ENCODE assay signal across 9 cellular contexts in genomic region chr14:89767861-89768268, GRCh38.
DNase-seq lines count a peak whose midpoint lies in the region; ATAC-seq, FAIRE-seq and TF ChIP-seq lines count a peak whose summit lies in the region.
"Had no signal": no experiment of that assay in that cellular context is flagged by ENCODE, and none has a peak within 500 bp of the region (broad histone marks: within the 10 kb centered on the region; RNA-seq: fewer than 3 reads in every experiment).

No MANE protein-coding gene starts in this region.

- peaks cover 29% of the 10 kb centered on the region for H3K4me1 ChIP-seq in KMS-11 (ENCODE audit: low read depth, poor library complexity, severe bottlenecking)
- no peaks in the 10 kb centered on the region for H3K4me1 ChIP-seq in keratinocyte (ENCODE audit: control insufficient read depth, extremely low read depth, insufficient read depth, low read length)

- peak overlapping the region; percentile 21; the same call in 1 of the 2 replicates for H3K27ac ChIP-seq in KMS-11
- no peak overlapping the region for H3K27ac ChIP-seq in keratinocyte (ENCODE audit: control insufficient read depth, insufficient read depth, low read length)

- H3K9me3 ChIP-seq in keratinocyte (ENCODE audit: control insufficient read depth, low read depth, low read length): no peaks in the 10 kb centered on the region

- H3K4me3 ChIP-seq in KMS-11 (IDR thresholded peaks at IDR 0.05; ENCODE audit: insufficient read depth, low read depth, low read length) (no peak overlapping the region), keratinocyte (ENCODE audit: control insufficient read depth in 2 of 3, extremely low read depth in 1 of 3, insufficient read depth in 2 of 3, low read depth in 1 of 3, low read length in 3 of 3) (no peak overlapping the region)

- TF ChIP-seq CTCF in KMS-11 (conservative IDR thresholded peaks at IDR 0.05; ENCODE audit: low read depth, low read length) (peak; percentile 65), keratinocyte (optimal IDR thresholded peaks at IDR 0.05 in 1 of 3, IDR thresholded peaks at IDR 0.05 in 1 of 3, conservative IDR thresholded peaks at IDR 0.05 in 1 of 3; ENCODE audit: extremely low read depth in 1 of 3, insufficient read depth in 2 of 3, low read length in 3 of 3) (peak; percentile 59 to 85 (median 83))

- H3K9ac ChIP-seq in KMS-11: no peak overlapping the region
- H3K9ac ChIP-seq in keratinocyte (ENCODE audit: control insufficient read depth, extremely low read depth, insufficient read depth, low read length): no peak overlapping the region

- peak; percentile 75 for ATAC-seq in GM21717 (IDR thresholded peaks at IDR 0.05; ENCODE audit: unreplicated experiment)

- no peaks in the 10 kb centered on the region for H3K79me2 ChIP-seq in KMS-11 (ENCODE audit: insufficient read depth, low read depth)
- no peaks in the 10 kb centered on the region for H3K79me2 ChIP-seq in keratinocyte (ENCODE audit: control insufficient read depth, insufficient read depth, low read length)

- H3K36me3 ChIP-seq in KMS-11 (ENCODE audit: insufficient read depth) (no peaks in the 10 kb centered on the region), keratinocyte (ENCODE audit: control insufficient read depth in 2 of 2, extremely low read depth in 1 of 2, insufficient read depth in 2 of 2, low read length in 2 of 2) (no peaks in the 10 kb centered on the region)

- H3K9me1 ChIP-seq in keratinocyte (ENCODE audit: control insufficient read depth, extremely low read depth, insufficient read depth, low read length): no peaks in the 10 kb centered on the region

- H4K20me1 ChIP-seq in KMS-11 (ENCODE audit: insufficient read depth): no peaks in the 10 kb centered on the region
- H4K20me1 ChIP-seq in keratinocyte (ENCODE audit: control insufficient read depth, extremely low read depth, insufficient read depth, low read length): no peaks in the 10 kb centered on the region

- no peak overlapping the region for H3K4me2 ChIP-seq in KMS-11
- no peak overlapping the region for H3K4me2 ChIP-seq in keratinocyte (ENCODE audit: control insufficient read depth, extremely low read depth, insufficient read depth, low read depth, low read length)

- H2AFZ ChIP-seq in KMS-11 (ENCODE audit: low read depth): peak overlapping the region; percentile 34; the same call in 1 of the 2 replicates
- H2AFZ ChIP-seq in keratinocyte (ENCODE audit: control insufficient read depth, low read length): no peak overlapping the region

- H3K27me3 ChIP-seq in KMS-11 (ENCODE audit: insufficient read depth, low read depth) (no peaks in the 10 kb centered on the region), keratinocyte (ENCODE audit: control insufficient read depth, extremely low read depth, insufficient read depth, low read length) (no peaks in the 10 kb centered on the region)

- DNase-seq in GDM1 (lab: John Stamatoyannopoulos, UW): peak; percentile 60
- peak in 4 of 5 experiments; percentile 33 to 88 (median 40) for DNase-seq in T-helper 2 cell
- peak; percentile 65 for DNase-seq in astrocyte of the hippocampus (ENCODE audit: low read depth, low spot score)
- no peak for DNase-seq in keratinocyte (ENCODE audit: low read depth, low spot score)
- DNase-seq in stimulated activated CD4-positive, alpha-beta T cell treated with anti-CD3 and anti-CD28 coated beads, TNF-alpha, amount 100 ng/mL, for 48 hours (ENCODE audit: low read depth in 3 of 3): peak; percentile 25 to 42 (median 37)
- DNase-seq in posterior cingulate gyrus: no peak

- intact Hi-C loops in posterior cingulate gyrus (cut with DNase I): no loop called here

- dilution Hi-C loops in keratinocyte (cut with MboI; ENCODE audit: extremely low pct_ligation_motif_present, low sequenced_read_pairs): no loop called here

- peak; percentile 57 for FAIRE-seq in keratinocyte (lab: Jason Lieb, UNC)
- FAIRE-seq: endometrium had no signal

Comparison
In these comparisons a context has a peak if more than half of its experiments do, and no peak if none do; other contexts are left out.
1. DNase-seq: peak in GDM1 (single experiment), T-helper 2 cell (4 of 5), astrocyte of the hippocampus (single experiment) and stimulated activated CD4-positive, alpha-beta T cell treated with anti-CD3 and anti-CD28 coated beads, TNF-alpha, amount 100 ng/mL, for 48 hours (3 of 3); none in keratinocyte (single experiment) and posterior cingulate gyrus (0 of 10).